Comparison of ENCODE assay signal across 12 cellular contexts in the genomic region with DNA sequence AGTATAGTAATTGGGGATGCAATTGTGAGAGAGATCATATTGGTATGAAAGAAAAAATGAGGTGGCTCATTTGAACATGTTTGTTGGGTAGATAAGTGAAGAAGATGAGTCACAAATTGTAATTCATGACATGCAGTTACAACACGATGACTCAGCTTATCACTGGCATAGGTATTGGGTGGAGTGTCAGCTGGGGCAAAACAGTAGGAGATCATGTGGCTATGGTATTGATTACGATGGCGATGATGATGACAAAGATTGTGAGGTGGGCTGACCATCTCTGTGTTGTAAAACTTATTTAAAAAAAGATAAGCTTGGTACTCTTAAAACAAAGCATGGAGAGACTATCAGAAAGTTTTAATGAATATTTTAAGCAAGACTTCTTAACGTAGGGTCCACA. TPM values are rescaled to one million over a fixed set of nuclear protein-coding genes. Genes with fewer than 3 reads are reported as not detected.
DNase-seq lines count a peak whose midpoint lies in the region; ATAC-seq, FAIRE-seq and TF ChIP-seq lines count a peak whose summit lies in the region.
"Had no signal": no experiment of that assay in that cellular context is flagged by ENCODE, and none has a peak within 500 bp of the region (broad histone marks: within the 10 kb centered on the region; RNA-seq: fewer than 3 reads in every experiment).

No MANE protein-coding gene starts in this region.

- TF ChIP-seq EP300 in upper lobe of left lung (IDR thresholded peaks at IDR 0.05): no peak

- H3K4me3 ChIP-seq in PC-3 (ENCODE audit: low read length): no peak overlapping the region
- no peak overlapping the region for H3K4me3 ChIP-seq in endothelial cell of umbilical vein (replicated peaks in 1 of 3; ENCODE audit: insufficient read depth in 1 of 3, low read depth in 1 of 3, low read length in 3 of 3)
- H3K4me3 ChIP-seq in skeletal muscle cell (ENCODE audit: low read depth, low read length): no peak overlapping the region
- H3K4me3 ChIP-seq in upper lobe of left lung: no peak overlapping the region
- H3K4me3 ChIP-seq: right lobe of liver had no signal

- H3K9me2 ChIP-seq in PC-3 (replicated peaks; ENCODE audit: low read length): no peaks in the 10 kb centered on the region

- POLR2A ChIA-PET in PC-3 (lab: Charles Lee; ENCODE audit: unreplicated experiment): interaction anchor here (0.5 kb wide), 1 partner anchor 192 kb away, joined by 4 read pairs; no protein-coding TSS in a partner anchor
- POLR2A ChIA-PET in endothelial cell of umbilical vein (lab: Charles Lee): no interaction called here

- peaks cover 11% of the 10 kb centered on the region for H3K4me1 ChIP-seq in PC-3 (ENCODE audit: insufficient read depth, low read length)
- H3K4me1 ChIP-seq in endothelial cell of umbilical vein (ENCODE audit: control insufficient read depth, extremely low read depth, insufficient read depth, low read length): no peaks in the 10 kb centered on the region
- no peaks in the 10 kb centered on the region for H3K4me1 ChIP-seq in upper lobe of left lung

- TF ChIP-seq POLR2A in endothelial cell of umbilical vein (IDR thresholded peaks at IDR 0.05; ENCODE audit: low read depth, low read length) (no peak), upper lobe of left lung (IDR thresholded peaks at IDR 0.05) (no peak)

- no peaks in the 10 kb centered on the region for H3F3A ChIP-seq in PC-3 (ENCODE audit: low read length, unreplicated experiment)

- H3K9me1 ChIP-seq in endothelial cell of umbilical vein (replicated peaks; ENCODE audit: control insufficient read depth, extremely low read depth, insufficient read depth, low read length): no peaks in the 10 kb centered on the region

- 92 to 93% methylated on average over 4 of the region's 4 CpGs for WGBS in upper lobe of left lung, 2 donors

- dilution Hi-C loops in endothelial cell of umbilical vein (cut with MboI; ENCODE audit: extremely low pct_ligation_motif_present, low sequenced_read_pairs): no loop called here

- CTCF ChIA-PET in PC-3 (lab: Charles Lee): no interaction called here
- CTCF ChIA-PET in endothelial cell of umbilical vein (lab: Charles Lee): interaction anchor here (0.7 kb wide), 1 partner anchor 289 kb away, joined by 3 read pairs; no protein-coding TSS in a partner anchor

- H3K9me3 ChIP-seq in PC-3 (ENCODE audit: low read length) (no peaks in the 10 kb centered on the region), endothelial cell of umbilical vein (replicated peaks; ENCODE audit: control insufficient read depth, insufficient read depth, low read length) (no peaks in the 10 kb centered on the region), upper lobe of left lung (no peaks in the 10 kb centered on the region)
- H3K9me3 ChIP-seq: right lobe of liver had no signal

- H2AFZ ChIP-seq in PC-3 (ENCODE audit: low read length) (0 out of 2 replicates have a peak overlapping the region, but pooled peaks have one; percentile 5), endothelial cell of umbilical vein (ENCODE audit: low read depth, low read length) (no peak overlapping the region)

- H3K27ac ChIP-seq in PC-3 (ENCODE audit: low read length) (no peak overlapping the region), endothelial cell of umbilical vein (ENCODE audit: insufficient read depth, low read depth, low read length) (no peak overlapping the region), upper lobe of left lung (no peak overlapping the region)
- H3K27ac ChIP-seq: 22Rv1, right lobe of liver had no signal

- H3K27me3 ChIP-seq in PC-3 (ENCODE audit: low read length) (no peaks in the 10 kb centered on the region), endothelial cell of umbilical vein (ENCODE audit: control insufficient read depth in 2 of 2, insufficient read depth in 2 of 2, low read length in 2 of 2) (no peaks in the 10 kb centered on the region), upper lobe of left lung (no peaks in the 10 kb centered on the region)
- H3K27me3 ChIP-seq: right lobe of liver had no signal

- H3K4me2 ChIP-seq in PC-3 (ENCODE audit: low read length) (peak overlapping the region; percentile 30), endothelial cell of umbilical vein (ENCODE audit: insufficient read depth, low read length) (no peak overlapping the region)

- H3K36me3 ChIP-seq in PC-3 (ENCODE audit: low read depth, low read length) (no peaks in the 10 kb centered on the region), endothelial cell of umbilical vein (ENCODE audit: control insufficient read depth in 2 of 2, extremely low read depth in 1 of 2, insufficient read depth in 2 of 2, low read length in 2 of 2) (no peaks in the 10 kb centered on the region), upper lobe of left lung (no peaks in the 10 kb centered on the region)
- H3K36me3 ChIP-seq: right lobe of liver had no signal

- intact Hi-C loops in PC-3 (cut with micrococcal nuclease) (no loop called here), endothelial cell of umbilical vein (cut with micrococcal nuclease) (no loop called here)

- BruUV-seq in PC-3 (replicated peaks; lab: Mats Ljungman, UMichigan): no TSS peak
- no TSS peak for BruUV-seq in endothelial cell of umbilical vein (replicated peaks; lab: Mats Ljungman, UMichigan)

- no peak for FAIRE-seq in endothelial cell of umbilical vein (lab: Jason Lieb, UNC)

- no peak for TF ChIP-seq CTCF in PC-3 (conservative IDR thresholded peaks at IDR 0.05; ENCODE audit: low read depth, low read length)
- no peak for TF ChIP-seq CTCF in endothelial cell of umbilical vein (IDR thresholded peaks at IDR 0.05; ENCODE audit: extremely low read depth in 1 of 2, insufficient read depth in 1 of 2, low read depth in 1 of 2, low read length in 2 of 2)
- no peak for TF ChIP-seq CTCF in upper lobe of left lung (IDR thresholded peaks at IDR 0.05)

- ATAC-seq in PC-3 (peak; percentile 90), GM18870 (IDR thresholded peaks at IDR 0.05; ENCODE audit: unreplicated experiment) (no peak), upper lobe of left lung (ENCODE audit: low FRiP score in 2 of 2) (no peak)

- H4K20me1 ChIP-seq in PC-3 (ENCODE audit: low read length) (no peaks in the 10 kb centered on the region), endothelial cell of umbilical vein (replicated peaks; ENCODE audit: control insufficient read depth, extremely low read depth, insufficient read depth, low read length) (no peaks in the 10 kb centered on the region)

- no peak overlapping the region for H3K9ac ChIP-seq in PC-3 (ENCODE audit: low read length)
- no peak overlapping the region for H3K9ac ChIP-seq in endothelial cell of umbilical vein (replicated peaks; ENCODE audit: extremely low read depth, insufficient read depth, low read length)

- DNase-seq in DMS 273 (lab: John Stamatoyannopoulos, UW; ENCODE audit: unreplicated experiment) (peak; percentile 0), DMS 273 treated with DMSO at 0.1 percent for 48 hours (lab: John Stamatoyannopoulos, UW) (no peak), PC-3 (peak; percentile 87), endothelial cell of umbilical vein (ENCODE audit: low read depth, low spot score) (no peak), skeletal muscle cell (ENCODE audit: low read depth) (peak; percentile 88), epidermal melanocyte (ENCODE audit: insufficient read length, low spot score) (no peak), upper lobe of left lung (no peak)
- DNase-seq: activated CD8-positive, alpha-beta memory T cell treated with anti-CD3 and anti-CD28 coated beads, Interleukin-2, amount 50 U/mL, for 4 hours; GDM1; right lobe of liver had no signal

- H3K79me2 ChIP-seq in PC-3 (ENCODE audit: low read length) (no peaks in the 10 kb centered on the region), endothelial cell of umbilical vein (ENCODE audit: control insufficient read depth, insufficient read depth, low read length) (no peaks in the 10 kb centered on the region)

TF ChIP-seq in endothelial cell of umbilical vein, 7 proteins besides CTCF, POLR2A, EP300 and RAD21:
- TF ChIP-seq FOS (IDR thresholded peaks at IDR 0.05; ENCODE audit: borderline replicate concordance, insufficient read depth, low read length) (peak; percentile 72), GATA2 (IDR thresholded peaks at IDR 0.05; ENCODE audit: insufficient read depth, insufficient read length, low read depth, low read length) (peak; percentile 17), POLR2AphosphoS5 (IDR thresholded peaks at IDR 0.05; ENCODE audit: insufficient read depth, low read depth, low read length) (no peak), EZH2 (IDR thresholded peaks at IDR 0.05; ENCODE audit: borderline replicate concordance, low read depth, low read length, severe bottlenecking) (no peak), JUN (IDR thresholded peaks at IDR 0.05; ENCODE audit: borderline replicate concordance, insufficient read depth, insufficient read length, low read depth) (peak; percentile 57)
- TF ChIP-seq, protein P1, sequence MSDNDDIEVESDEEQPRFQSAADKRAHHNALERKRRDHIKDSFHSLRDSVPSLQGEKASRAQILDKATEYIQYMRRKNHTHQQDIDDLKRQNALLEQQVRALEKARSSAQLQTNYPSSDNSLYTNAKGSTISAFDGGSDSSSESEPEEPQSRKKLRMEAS (IDR thresholded peaks at IDR 0.05; ENCODE audit: insufficient read depth, insufficient read length): no peak

RNA-seq across cellular contexts. Expression of gene DPH6, which starts 11.6 kb away (rescaled TPM):
- 6.9 and 8.1 TPM in 2 replicates for total RNA-seq in PC-3 (2014; rRNA removed)
- 10.1 and 12.4 TPM in 2 replicates for total RNA-seq in endothelial cell of umbilical vein
- polyA plus RNA-seq in endothelial cell of umbilical vein: 4.6 and 6.0 TPM in 2 replicates
- polyA plus RNA-seq in endothelial cell of umbilical vein (2011; cell fraction: cytosol; rRNA removed): 6.4 and 7.7 TPM in 2 replicates
- polyA plus RNA-seq in endothelial cell of umbilical vein (2011; cell fraction: nucleus; rRNA removed): 12.3 and 16.5 TPM in 2 replicates
- 9.3 and 15.7 TPM in 2 replicates for polyA plus RNA-seq in endothelial cell of umbilical vein (2012)
- polyA minus RNA-seq in endothelial cell of umbilical vein: 13.6 and 26.3 TPM in 2 replicates
- 7.9 TPM for polyA minus RNA-seq in endothelial cell of umbilical vein (2011; cell fraction: cytosol; rRNA and poly(A)+ RNA removed)
- 48.8 and 56.1 TPM in 2 replicates for polyA minus RNA-seq in endothelial cell of umbilical vein (2011; cell fraction: nucleus; rRNA and poly(A)+ RNA removed)
- total RNA-seq in upper lobe of left lung: 10 to 100 TPM in 4 of 6 donors, 1 to 10 TPM in 2; 6.3 to 48.2 (median 14.6) TPM

Comparison
In these comparisons a context has a peak if more than half of its experiments do, and no peak if none do; other contexts are left out.
1. DNase-seq: peak in DMS 273 (single experiment), PC-3 (single experiment) and skeletal muscle cell (single experiment); none in DMS 273 treated with DMSO at 0.1 percent for 48 hours (single experiment), endothelial cell of umbilical vein (single experiment), epidermal melanocyte (single experiment) and upper lobe of left lung (0 of 2).